Comparison of ENCODE assay signal across 1 cellular context in the genomic region with DNA sequence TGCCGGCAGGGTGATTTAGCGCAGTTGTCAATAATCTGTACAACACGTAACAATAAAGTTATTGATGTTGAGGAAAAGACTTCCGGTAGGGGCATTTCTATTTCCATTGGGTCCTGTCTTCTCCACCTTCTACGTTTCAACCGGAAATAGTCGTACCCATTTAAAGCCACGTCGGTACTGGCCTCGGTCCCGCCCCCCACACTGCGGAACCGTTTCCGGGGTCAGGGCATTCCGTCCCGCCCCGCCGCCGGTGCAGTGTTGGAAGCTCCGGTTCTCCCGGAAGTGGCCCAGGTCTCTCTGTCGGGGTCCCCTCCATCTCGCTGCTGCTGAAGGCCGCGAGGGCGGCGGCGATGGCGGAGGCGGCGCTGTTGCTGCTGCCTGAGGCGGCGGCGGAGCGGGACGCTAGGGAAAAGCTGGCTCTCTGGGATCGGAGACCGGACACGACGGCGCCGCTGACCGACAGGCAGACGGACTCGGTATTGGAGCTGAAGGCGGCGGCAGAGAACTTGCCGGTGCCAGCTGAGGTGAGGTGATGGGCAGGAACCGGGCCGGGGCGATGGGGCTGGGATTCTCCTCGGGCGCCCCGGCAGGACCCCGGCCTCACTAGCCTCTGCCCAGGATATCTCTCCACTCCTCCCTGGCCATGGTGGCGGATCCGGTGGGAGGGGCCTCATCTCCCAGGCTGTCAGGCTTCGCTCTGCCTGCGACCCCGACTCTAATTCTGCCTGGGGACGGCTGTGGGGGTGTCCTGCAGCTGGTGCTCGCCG.
A peak's percentile ranks its signal among the peaks of the same experiment; 100 is the strongest.
TF ChIP-seq lines count a peak whose summit lies in the region.

A gene with protein sequence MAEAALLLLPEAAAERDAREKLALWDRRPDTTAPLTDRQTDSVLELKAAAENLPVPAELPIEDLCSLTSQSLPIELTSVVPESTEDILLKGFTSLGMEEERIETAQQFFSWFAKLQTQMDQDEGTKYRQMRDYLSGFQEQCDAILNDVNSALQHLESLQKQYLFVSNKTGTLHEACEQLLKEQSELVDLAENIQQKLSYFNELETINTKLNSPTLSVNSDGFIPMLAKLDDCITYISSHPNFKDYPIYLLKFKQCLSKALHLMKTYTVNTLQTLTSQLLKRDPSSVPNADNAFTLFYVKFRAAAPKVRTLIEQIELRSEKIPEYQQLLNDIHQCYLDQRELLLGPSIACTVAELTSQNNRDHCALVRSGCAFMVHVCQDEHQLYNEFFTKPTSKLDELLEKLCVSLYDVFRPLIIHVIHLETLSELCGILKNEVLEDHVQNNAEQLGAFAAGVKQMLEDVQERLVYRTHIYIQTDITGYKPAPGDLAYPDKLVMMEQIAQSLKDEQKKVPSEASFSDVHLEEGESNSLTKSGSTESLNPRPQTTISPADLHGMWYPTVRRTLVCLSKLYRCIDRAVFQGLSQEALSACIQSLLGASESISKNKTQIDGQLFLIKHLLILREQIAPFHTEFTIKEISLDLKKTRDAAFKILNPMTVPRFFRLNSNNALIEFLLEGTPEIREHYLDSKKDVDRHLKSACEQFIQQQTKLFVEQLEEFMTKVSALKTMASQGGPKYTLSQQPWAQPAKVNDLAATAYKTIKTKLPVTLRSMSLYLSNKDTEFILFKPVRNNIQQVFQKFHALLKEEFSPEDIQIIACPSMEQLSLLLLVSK (plus strand): TSS at position 253 of the 767 bp plus-strand sequence. CDS start 98 bp downstream, at position 351.

TF ChIP-seq in GM12878, 131 proteins besides CTCF, POLR2A, EP300 and RAD21 (continued from another document and continues in another):
- TF ChIP-seq, protein P1, sequence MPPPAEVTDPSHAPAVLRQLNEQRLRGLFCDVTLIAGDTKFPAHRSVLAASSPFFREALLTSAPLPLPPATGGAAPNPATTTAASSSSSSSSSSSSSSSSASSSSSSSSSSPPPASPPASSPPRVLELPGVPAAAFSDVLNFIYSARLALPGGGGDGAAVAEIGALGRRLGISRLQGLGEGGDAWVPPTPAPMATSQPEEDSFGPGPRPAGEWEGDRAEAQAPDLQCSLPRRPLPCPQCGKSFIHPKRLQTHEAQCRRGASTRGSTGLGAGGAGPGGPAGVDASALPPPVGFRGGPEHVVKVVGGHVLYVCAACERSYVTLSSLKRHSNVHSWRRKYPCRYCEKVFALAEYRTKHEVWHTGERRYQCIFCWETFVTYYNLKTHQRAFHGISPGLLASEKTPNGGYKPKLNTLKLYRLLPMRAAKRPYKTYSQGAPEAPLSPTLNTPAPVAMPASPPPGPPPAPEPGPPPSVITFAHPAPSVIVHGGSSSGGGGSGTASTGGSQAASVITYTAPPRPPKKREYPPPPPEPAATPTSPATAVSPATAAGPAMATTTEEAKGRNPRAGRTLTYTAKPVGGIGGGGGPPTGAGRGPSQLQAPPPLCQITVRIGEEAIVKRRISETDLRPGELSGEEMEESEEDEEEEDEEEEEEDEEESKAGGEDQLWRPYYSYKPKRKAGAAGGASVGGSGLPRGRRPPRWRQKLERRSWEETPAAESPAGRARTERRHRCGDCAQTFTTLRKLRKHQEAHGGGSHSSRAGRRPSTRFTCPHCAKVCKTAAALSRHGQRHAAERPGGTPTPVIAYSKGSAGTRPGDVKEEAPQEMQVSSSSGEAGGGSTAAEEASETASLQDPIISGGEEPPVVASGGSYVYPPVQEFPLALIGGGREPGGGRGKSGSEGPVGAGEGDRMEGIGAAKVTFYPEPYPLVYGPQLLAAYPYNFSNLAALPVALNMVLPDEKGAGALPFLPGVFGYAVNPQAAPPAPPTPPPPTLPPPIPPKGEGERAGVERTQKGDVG (CRISPR knock-in tag; IDR thresholded peaks at IDR 0.05): no peak
- TF ChIP-seq TCF12 (IDR thresholded peaks at IDR 0.05; ENCODE audit: low read depth, low read length): no peak; the same call in 1 of the 2 replicates
- peak; percentile 36 for TF ChIP-seq KLF5 (IDR thresholded peaks at IDR 0.05; ENCODE audit: partially characterized antibody)
- TF ChIP-seq RB1 (IDR thresholded peaks at IDR 0.05; ENCODE audit: borderline replicate concordance): peak; percentile 87; the same call in 1 of the 2 replicates
- peak; percentile 99 for TF ChIP-seq GABPA (IDR thresholded peaks at IDR 0.05; ENCODE audit: low read depth)
- TF ChIP-seq, protein P2, sequence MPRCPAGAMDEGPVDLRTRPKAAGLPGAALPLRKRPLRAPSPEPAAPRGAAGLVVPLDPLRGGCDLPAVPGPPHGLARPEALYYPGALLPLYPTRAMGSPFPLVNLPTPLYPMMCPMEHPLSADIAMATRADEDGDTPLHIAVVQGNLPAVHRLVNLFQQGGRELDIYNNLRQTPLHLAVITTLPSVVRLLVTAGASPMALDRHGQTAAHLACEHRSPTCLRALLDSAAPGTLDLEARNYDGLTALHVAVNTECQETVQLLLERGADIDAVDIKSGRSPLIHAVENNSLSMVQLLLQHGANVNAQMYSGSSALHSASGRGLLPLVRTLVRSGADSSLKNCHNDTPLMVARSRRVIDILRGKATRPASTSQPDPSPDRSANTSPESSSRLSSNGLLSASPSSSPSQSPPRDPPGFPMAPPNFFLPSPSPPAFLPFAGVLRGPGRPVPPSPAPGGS (IDR thresholded peaks at IDR 0.05; ENCODE audit: borderline replicate concordance, insufficient read depth, low read depth, low read length, poor library complexity, severe bottlenecking): no peak
- peak; percentile 92 for TF ChIP-seq CREB1 (IDR thresholded peaks at IDR 0.05; ENCODE audit: low read depth)
- TF ChIP-seq ZNF217 (IDR thresholded peaks at IDR 0.05): no peak
- no peak; the same call in 1 of the 2 replicates for TF ChIP-seq LARP7 (IDR thresholded peaks at IDR 0.05)
- no peak for TF ChIP-seq SREBF2 (IDR thresholded peaks at IDR 0.05; ENCODE audit: low read length)
- TF ChIP-seq ASH2L (IDR thresholded peaks at IDR 0.05; ENCODE audit: borderline replicate concordance, low read depth): peak; percentile 87; the same call in 1 of the 2 replicates
- peak; percentile 75 for TF ChIP-seq YY1 (IDR thresholded peaks at IDR 0.05; ENCODE audit: low read depth, low read length)
- TF ChIP-seq IKZF1 (conservative IDR thresholded peaks at IDR 0.05): peak; percentile 87
- TF ChIP-seq SMAD1 (IDR thresholded peaks at IDR 0.05; ENCODE audit: low read depth, partially characterized antibody): peak; percentile 13
- TF ChIP-seq BHLHE40 (IDR thresholded peaks at IDR 0.05; ENCODE audit: borderline replicate concordance in 1 of 2, low read depth in 2 of 2, low read length in 1 of 2): peak; percentile 46 to 56; a peak in 3 of 4 replicates
- TF ChIP-seq BMI1 (IDR thresholded peaks at IDR 0.05; ENCODE audit: borderline replicate concordance): no peak
- TF ChIP-seq, protein P3, sequence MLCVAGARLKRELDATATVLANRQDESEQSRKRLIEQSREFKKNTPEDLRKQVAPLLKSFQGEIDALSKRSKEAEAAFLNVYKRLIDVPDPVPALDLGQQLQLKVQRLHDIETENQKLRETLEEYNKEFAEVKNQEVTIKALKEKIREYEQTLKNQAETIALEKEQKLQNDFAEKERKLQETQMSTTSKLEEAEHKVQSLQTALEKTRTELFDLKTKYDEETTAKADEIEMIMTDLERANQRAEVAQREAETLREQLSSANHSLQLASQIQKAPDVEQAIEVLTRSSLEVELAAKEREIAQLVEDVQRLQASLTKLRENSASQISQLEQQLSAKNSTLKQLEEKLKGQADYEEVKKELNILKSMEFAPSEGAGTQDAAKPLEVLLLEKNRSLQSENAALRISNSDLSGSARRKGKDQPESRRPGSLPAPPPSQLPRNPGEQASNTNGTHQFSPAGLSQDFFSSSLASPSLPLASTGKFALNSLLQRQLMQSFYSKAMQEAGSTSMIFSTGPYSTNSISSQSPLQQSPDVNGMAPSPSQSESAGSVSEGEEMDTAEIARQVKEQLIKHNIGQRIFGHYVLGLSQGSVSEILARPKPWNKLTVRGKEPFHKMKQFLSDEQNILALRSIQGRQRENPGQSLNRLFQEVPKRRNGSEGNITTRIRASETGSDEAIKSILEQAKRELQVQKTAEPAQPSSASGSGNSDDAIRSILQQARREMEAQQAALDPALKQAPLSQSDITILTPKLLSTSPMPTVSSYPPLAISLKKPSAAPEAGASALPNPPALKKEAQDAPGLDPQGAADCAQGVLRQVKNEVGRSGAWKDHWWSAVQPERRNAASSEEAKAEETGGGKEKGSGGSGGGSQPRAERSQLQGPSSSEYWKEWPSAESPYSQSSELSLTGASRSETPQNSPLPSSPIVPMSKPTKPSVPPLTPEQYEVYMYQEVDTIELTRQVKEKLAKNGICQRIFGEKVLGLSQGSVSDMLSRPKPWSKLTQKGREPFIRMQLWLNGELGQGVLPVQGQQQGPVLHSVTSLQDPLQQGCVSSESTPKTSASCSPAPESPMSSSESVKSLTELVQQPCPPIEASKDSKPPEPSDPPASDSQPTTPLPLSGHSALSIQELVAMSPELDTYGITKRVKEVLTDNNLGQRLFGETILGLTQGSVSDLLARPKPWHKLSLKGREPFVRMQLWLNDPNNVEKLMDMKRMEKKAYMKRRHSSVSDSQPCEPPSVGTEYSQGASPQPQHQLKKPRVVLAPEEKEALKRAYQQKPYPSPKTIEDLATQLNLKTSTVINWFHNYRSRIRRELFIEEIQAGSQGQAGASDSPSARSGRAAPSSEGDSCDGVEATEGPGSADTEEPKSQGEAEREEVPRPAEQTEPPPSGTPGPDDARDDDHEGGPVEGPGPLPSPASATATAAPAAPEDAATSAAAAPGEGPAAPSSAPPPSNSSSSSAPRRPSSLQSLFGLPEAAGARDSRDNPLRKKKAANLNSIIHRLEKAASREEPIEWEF (IDR thresholded peaks at IDR 0.05; ENCODE audit: insufficient replicate concordance, low read depth, low read length): peak; percentile 75
- peak; percentile 38; the same call in 1 of the 2 replicates for TF ChIP-seq BACH1 (IDR thresholded peaks at IDR 0.05; ENCODE audit: borderline replicate concordance)
- TF ChIP-seq JUND (IDR thresholded peaks at IDR 0.05; ENCODE audit: low read depth, low read length): no peak
- TF ChIP-seq, protein P4, sequence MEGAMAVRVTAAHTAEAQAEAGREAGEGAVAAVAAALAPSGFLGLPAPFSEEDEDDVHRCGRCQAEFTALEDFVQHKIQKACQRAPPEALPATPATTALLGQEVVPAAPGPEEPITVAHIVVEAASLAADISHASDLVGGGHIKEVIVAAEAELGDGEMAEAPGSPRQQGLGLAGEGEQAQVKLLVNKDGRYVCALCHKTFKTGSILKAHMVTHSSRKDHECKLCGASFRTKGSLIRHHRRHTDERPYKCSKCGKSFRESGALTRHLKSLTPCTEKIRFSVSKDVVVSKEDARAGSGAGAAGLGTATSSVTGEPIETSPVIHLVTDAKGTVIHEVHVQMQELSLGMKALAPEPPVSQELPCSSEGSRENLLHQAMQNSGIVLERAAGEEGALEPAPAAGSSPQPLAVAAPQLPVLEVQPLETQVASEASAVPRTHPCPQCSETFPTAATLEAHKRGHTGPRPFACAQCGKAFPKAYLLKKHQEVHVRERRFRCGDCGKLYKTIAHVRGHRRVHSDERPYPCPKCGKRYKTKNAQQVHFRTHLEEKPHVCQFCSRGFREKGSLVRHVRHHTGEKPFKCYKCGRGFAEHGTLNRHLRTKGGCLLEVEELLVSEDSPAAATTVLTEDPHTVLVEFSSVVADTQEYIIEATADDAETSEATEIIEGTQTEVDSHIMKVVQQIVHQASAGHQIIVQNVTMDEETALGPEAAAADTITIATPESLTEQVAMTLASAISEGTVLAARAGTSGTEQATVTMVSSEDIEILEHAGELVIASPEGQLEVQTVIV (IDR thresholded peaks at IDR 0.05; ENCODE audit: borderline replicate concordance, partially characterized antibody): peak; percentile 84
- no peak for TF ChIP-seq WRNIP1 (IDR thresholded peaks at IDR 0.05; ENCODE audit: borderline replicate concordance, low read depth, low read length)
- no peak for TF ChIP-seq CBFB (IDR thresholded peaks at IDR 0.05; ENCODE audit: low read depth)
- TF ChIP-seq SMC3 (IDR thresholded peaks at IDR 0.05; ENCODE audit: borderline replicate concordance, low read length): no peak
- TF ChIP-seq CBX5 (IDR thresholded peaks at IDR 0.05; ENCODE audit: low read depth): no peak
- no peak for TF ChIP-seq HDAC2 (IDR thresholded peaks at IDR 0.05)
- TF ChIP-seq, protein P5, sequence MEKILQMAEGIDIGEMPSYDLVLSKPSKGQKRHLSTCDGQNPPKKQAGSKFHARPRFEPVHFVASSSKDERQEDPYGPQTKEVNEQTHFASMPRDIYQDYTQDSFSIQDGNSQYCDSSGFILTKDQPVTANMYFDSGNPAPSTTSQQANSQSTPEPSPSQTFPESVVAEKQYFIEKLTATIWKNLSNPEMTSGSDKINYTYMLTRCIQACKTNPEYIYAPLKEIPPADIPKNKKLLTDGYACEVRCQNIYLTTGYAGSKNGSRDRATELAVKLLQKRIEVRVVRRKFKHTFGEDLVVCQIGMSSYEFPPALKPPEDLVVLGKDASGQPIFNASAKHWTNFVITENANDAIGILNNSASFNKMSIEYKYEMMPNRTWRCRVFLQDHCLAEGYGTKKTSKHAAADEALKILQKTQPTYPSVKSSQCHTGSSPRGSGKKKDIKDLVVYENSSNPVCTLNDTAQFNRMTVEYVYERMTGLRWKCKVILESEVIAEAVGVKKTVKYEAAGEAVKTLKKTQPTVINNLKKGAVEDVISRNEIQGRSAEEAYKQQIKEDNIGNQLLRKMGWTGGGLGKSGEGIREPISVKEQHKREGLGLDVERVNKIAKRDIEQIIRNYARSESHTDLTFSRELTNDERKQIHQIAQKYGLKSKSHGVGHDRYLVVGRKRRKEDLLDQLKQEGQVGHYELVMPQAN (conservative IDR thresholded peaks at IDR 0.05): peak; percentile 76; the same call in 1 of the 2 replicates
- TF ChIP-seq ZNF24 (IDR thresholded peaks at IDR 0.05): no peak
- no peak for TF ChIP-seq PAX8 (IDR thresholded peaks at IDR 0.05)
- peak in 1 of 2 experiments; percentile 34; a peak in 2 of 4 replicates for TF ChIP-seq IKZF2 (IDR thresholded peaks at IDR 0.05)
- TF ChIP-seq STAT3 (IDR thresholded peaks at IDR 0.05; ENCODE audit: low read depth, low read length): no peak
- TF ChIP-seq POU2F2 (IDR thresholded peaks at IDR 0.05; ENCODE audit: borderline replicate concordance, low read depth, low read length): 0 out of 3 replicates have a peak, but pooled peaks have one; percentile 27
- TF ChIP-seq TBL1XR1 (IDR thresholded peaks at IDR 0.05; ENCODE audit: low read depth, low read length): no peak; the same call in 1 of the 2 replicates
- TF ChIP-seq, protein P6, sequence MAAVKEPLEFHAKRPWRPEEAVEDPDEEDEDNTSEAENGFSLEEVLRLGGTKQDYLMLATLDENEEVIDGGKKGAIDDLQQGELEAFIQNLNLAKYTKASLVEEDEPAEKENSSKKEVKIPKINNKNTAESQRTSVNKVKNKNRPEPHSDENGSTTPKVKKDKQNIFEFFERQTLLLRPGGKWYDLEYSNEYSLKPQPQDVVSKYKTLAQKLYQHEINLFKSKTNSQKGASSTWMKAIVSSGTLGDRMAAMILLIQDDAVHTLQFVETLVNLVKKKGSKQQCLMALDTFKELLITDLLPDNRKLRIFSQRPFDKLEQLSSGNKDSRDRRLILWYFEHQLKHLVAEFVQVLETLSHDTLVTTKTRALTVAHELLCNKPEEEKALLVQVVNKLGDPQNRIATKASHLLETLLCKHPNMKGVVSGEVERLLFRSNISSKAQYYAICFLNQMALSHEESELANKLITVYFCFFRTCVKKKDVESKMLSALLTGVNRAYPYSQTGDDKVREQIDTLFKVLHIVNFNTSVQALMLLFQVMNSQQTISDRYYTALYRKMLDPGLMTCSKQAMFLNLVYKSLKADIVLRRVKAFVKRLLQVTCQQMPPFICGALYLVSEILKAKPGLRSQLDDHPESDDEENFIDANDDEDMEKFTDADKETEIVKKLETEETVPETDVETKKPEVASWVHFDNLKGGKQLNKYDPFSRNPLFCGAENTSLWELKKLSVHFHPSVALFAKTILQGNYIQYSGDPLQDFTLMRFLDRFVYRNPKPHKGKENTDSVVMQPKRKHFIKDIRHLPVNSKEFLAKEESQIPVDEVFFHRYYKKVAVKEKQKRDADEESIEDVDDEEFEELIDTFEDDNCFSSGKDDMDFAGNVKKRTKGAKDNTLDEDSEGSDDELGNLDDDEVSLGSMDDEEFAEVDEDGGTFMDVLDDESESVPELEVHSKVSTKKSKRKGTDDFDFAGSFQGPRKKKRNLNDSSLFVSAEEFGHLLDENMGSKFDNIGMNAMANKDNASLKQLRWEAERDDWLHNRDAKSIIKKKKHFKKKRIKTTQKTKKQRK (IDR thresholded peaks at IDR 0.05; ENCODE audit: low read depth, low read length): no peak
- peak; percentile 85 for TF ChIP-seq CREM (IDR thresholded peaks at IDR 0.05; ENCODE audit: low read depth)
